In the genomic region with DNA sequence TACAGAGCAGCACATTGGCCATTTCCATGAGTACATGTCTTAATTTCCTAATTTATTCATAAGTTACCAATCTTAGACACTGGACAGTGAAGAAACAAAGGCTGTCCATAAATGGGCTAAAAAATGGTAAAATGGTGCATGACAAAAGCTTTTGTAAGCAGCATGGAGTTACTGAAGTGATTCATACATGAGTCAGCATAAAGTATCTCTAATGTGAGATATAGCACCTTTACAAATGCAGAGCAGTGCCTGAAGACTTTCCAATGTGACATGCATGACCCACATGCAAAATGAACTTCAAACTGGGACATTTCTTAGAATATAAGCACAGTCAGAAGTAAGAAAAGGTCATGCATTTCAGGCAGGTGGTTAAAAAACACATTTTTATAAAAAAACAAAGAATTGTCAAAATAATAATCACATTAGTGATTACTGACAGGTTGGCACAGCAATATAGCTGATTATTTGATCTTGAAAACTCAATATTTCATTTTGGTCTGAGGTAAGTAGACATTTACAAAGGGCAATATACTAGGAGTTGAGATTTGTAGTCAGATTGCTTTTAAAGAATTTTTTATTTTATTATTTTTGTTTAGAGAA, we compare ENCODE assay signal across 15 cellular contexts.
DNase-seq lines count a peak whose midpoint lies in the region; ATAC-seq and TF ChIP-seq lines count a peak whose summit lies in the region.
"Had no signal": no experiment of that assay in that cellular context is flagged by ENCODE, and none has a peak within 500 bp of the region (broad histone marks: within the 10 kb centered on the region; RNA-seq: fewer than 3 reads in every experiment).

No MANE protein-coding gene starts in this region.

- H3K4me2 ChIP-seq in PC-9 (no peak overlapping the region), neural progenitor cell (no peak overlapping the region)
- H3K4me2 ChIP-seq: BLaER1 had no signal

- H3K36me3 Mint-ChIP-seq in activated naive CD4-positive, alpha-beta T cell treated with anti-CD3 and anti-CD28 coated beads, Interleukin-2, amount 50 U/mL, for 24 hours = peaks cover 16% of the 10 kb centered on the region
- H3K36me3 Mint-ChIP-seq in activated naive CD4-positive, alpha-beta T cell treated with anti-CD3 and anti-CD28 coated beads, Interleukin-2, amount 10 ng/mL, durations not matched to agents 7 days and 5 days = peaks cover 26% of the 10 kb centered on the region
- H3K36me3 Mint-ChIP-seq in neural progenitor cell = no peaks in the 10 kb centered on the region

- H2AFZ ChIP-seq in PC-9 (no peak overlapping the region), neural progenitor cell (replicated peaks) (no peak overlapping the region)

- H3K9ac ChIP-seq in neural progenitor cell = no peak overlapping the region
- H3K9ac ChIP-seq: BLaER1 had no signal

- peaks cover 32% of the 10 kb centered on the region for H3K4me1 Mint-ChIP-seq in activated naive CD4-positive, alpha-beta T cell treated with anti-CD3 and anti-CD28 coated beads, Interleukin-2, amount 50 U/mL, for 24 hours
- peaks cover 23% of the 10 kb centered on the region for H3K4me1 Mint-ChIP-seq in activated naive CD4-positive, alpha-beta T cell treated with anti-CD3 and anti-CD28 coated beads, Interleukin-2, amount 10 ng/mL, durations not matched to agents 7 days and 5 days
- H3K4me1 Mint-ChIP-seq in neural progenitor cell = peaks cover 22% of the 10 kb centered on the region

- H3F3A ChIP-seq in PC-9 (ENCODE audit: insufficient read depth, low read depth) (no peaks in the 10 kb centered on the region), neural progenitor cell (ENCODE audit: low read depth) (peaks cover 45% of the 10 kb centered on the region)

- H3K9me2 ChIP-seq in PC-9 (ENCODE audit: insufficient read depth) = no peaks in the 10 kb centered on the region; the same call in 1 of the 2 replicates

- H3K27me3 ChIP-seq in PC-9 (ENCODE audit: insufficient read depth, low read depth) (no peaks in the 10 kb centered on the region), neural progenitor cell (no peaks in the 10 kb centered on the region)
- H3K27me3 ChIP-seq: BLaER1, colonic mucosa, testis had no signal

- H3K4me3 ChIP-seq in PC-9 (no peak overlapping the region), neural progenitor cell (no peak overlapping the region)
- H3K4me3 ChIP-seq: BLaER1, colonic mucosa, testis had no signal

- peak overlapping the region; percentile 30 for H3K27ac Mint-ChIP-seq in activated naive CD4-positive, alpha-beta T cell treated with anti-CD3 and anti-CD28 coated beads, Interleukin-2, amount 50 U/mL, for 24 hours
- H3K27ac Mint-ChIP-seq in activated naive CD4-positive, alpha-beta T cell treated with anti-CD3 and anti-CD28 coated beads, Interleukin-2, amount 10 ng/mL, durations not matched to agents 7 days and 5 days = no peak overlapping the region
- H3K27ac Mint-ChIP-seq in neural progenitor cell = no peak overlapping the region
- H3K27ac Mint-ChIP-seq: activated T-helper 1 cell treated with anti-CD3 and anti-CD28 coated beads, Interleukin-12 subunit alpha, Interleukin-12 subunit beta, Interleukin-2, Interleukin-4 antibody, amounts not matched to agents 30 ng/mL and 10 ng/mL and 1 ng/mL, durations not matched to agents 14 hours and 24 hours and 36 hours had no signal

- POLR2A ChIA-PET in PC-9 (lab: Charles Lee; ENCODE audit: unreplicated experiment) = interaction anchor here (0.6 to 0.7 kb wide), 2 partner anchors 134 to 1963 kb away, joined by 9 to 10 read pairs; no protein-coding TSS in a partner anchor

- H3K79me2 ChIP-seq in PC-9 (ENCODE audit: low read depth) (no peaks in the 10 kb centered on the region), neural progenitor cell (ENCODE audit: low read depth) (no peaks in the 10 kb centered on the region)

- H3K4me1 ChIP-seq in PC-9 (replicated peaks; ENCODE audit: insufficient read depth) (peaks cover 8% of the 10 kb centered on the region; the same call in 1 of the 2 replicates), neural progenitor cell (peaks cover 52% of the 10 kb centered on the region)
- H3K4me1 ChIP-seq: colonic mucosa, testis had no signal

- H3K27ac ChIP-seq in PC-9 = peak overlapping the region; percentile 50
- no peak overlapping the region for H3K27ac ChIP-seq in neural progenitor cell
- H3K27ac ChIP-seq: BLaER1, colonic mucosa, testis had no signal

- H3K9me3 Mint-ChIP-seq in activated naive CD4-positive, alpha-beta T cell treated with anti-CD3 and anti-CD28 coated beads, Interleukin-2, amount 50 U/mL, for 24 hours = no peaks in the 10 kb centered on the region
- H3K9me3 Mint-ChIP-seq in activated naive CD4-positive, alpha-beta T cell treated with anti-CD3 and anti-CD28 coated beads, Interleukin-2, amount 10 ng/mL, durations not matched to agents 7 days and 5 days = no peaks in the 10 kb centered on the region
- no peaks in the 10 kb centered on the region for H3K9me3 Mint-ChIP-seq in neural progenitor cell
- H3K9me3 Mint-ChIP-seq: activated T-helper 1 cell treated with anti-CD3 and anti-CD28 coated beads, Interleukin-12 subunit alpha, Interleukin-12 subunit beta, Interleukin-2, Interleukin-4 antibody, amounts not matched to agents 30 ng/mL and 10 ng/mL and 1 ng/mL, durations not matched to agents 14 hours and 24 hours and 36 hours had no signal

- CTCF ChIA-PET in activated naive CD4-positive, alpha-beta T cell treated with anti-CD3 and anti-CD28 coated beads, Interleukin-2, amount 10 ng/mL, durations not matched to agents 7 days and 5 days (lab: Charles Lee) = interaction anchor here (0.6 kb wide), 1 partner anchor 791 kb away, joined by 3 read pairs; no protein-coding TSS in a partner anchor
- CTCF ChIA-PET in PC-9 (lab: Charles Lee) = no interaction called here

- DNase-seq in activated naive CD4-positive, alpha-beta T cell treated with anti-CD3 and anti-CD28 coated beads, Interleukin-2, amount 10 ng/mL, durations not matched to agents 7 days and 5 days = no peak
- peak in 1 of 2 experiments; percentile 36 for DNase-seq in PC-9
- DNase-seq in fibroblast of gingiva (ENCODE audit: low read depth) = peak; percentile 29
- DNase-seq in stromal cell of bone marrow (ENCODE audit: low read depth) = peak; percentile 16
- DNase-seq in neural progenitor cell (ENCODE audit: low spot score) = no peak
- no peak for DNase-seq in COLO668 (lab: John Stamatoyannopoulos, UW; ENCODE audit: unreplicated experiment)
- DNase-seq: colonic mucosa, hippocampal formation, Kasumi-1, midbrain, testis had no signal

- intact Hi-C loops in PC-9 (cut with micrococcal nuclease; ENCODE audit: unreplicated experiment) = no loop called here

- ATAC-seq in HG02973 (IDR thresholded peaks at IDR 0.05; ENCODE audit: unreplicated experiment) = no peak

- H3K36me3 ChIP-seq in PC-9 (ENCODE audit: low read depth) (no peaks in the 10 kb centered on the region), neural progenitor cell (no peaks in the 10 kb centered on the region)
- H3K36me3 ChIP-seq: colonic mucosa had no signal

- TF ChIP-seq CTCF in PC-9 (conservative IDR thresholded peaks at IDR 0.05) (no peak), neural progenitor cell (IDR thresholded peaks at IDR 0.05) (no peak)

- no peaks in the 10 kb centered on the region for H3K27me3 Mint-ChIP-seq in activated naive CD4-positive, alpha-beta T cell treated with anti-CD3 and anti-CD28 coated beads, Interleukin-2, amount 50 U/mL, for 24 hours
- H3K27me3 Mint-ChIP-seq in activated naive CD4-positive, alpha-beta T cell treated with anti-CD3 and anti-CD28 coated beads, Interleukin-2, amount 10 ng/mL, durations not matched to agents 7 days and 5 days = no peaks in the 10 kb centered on the region
- H3K27me3 Mint-ChIP-seq in neural progenitor cell (ENCODE audit: insufficient read depth, low read depth) = no peaks in the 10 kb centered on the region

- no peaks in the 10 kb centered on the region for H4K20me1 ChIP-seq in PC-9 (ENCODE audit: insufficient read depth)
- H4K20me1 ChIP-seq in neural progenitor cell (ENCODE audit: low read depth) = no peaks in the 10 kb centered on the region
- H4K20me1 ChIP-seq: BLaER1 had no signal

- no TSS peak for BruUV-seq in PC-9 (replicated peaks; lab: Mats Ljungman, UMichigan)

- H3K9me3 ChIP-seq in PC-9 (ENCODE audit: insufficient read depth, low read depth) (0 out of 2 replicates have a peak, but pooled peaks cover 3% of the 10 kb centered on the region), neural progenitor cell (ENCODE audit: low read depth) (no peaks in the 10 kb centered on the region)
- H3K9me3 ChIP-seq: BLaER1, colonic mucosa, testis had no signal

- peak overlapping the region; percentile 30 for H3K4me3 Mint-ChIP-seq in activated naive CD4-positive, alpha-beta T cell treated with anti-CD3 and anti-CD28 coated beads, Interleukin-2, amount 50 U/mL, for 24 hours
- H3K4me3 Mint-ChIP-seq in activated naive CD4-positive, alpha-beta T cell treated with anti-CD3 and anti-CD28 coated beads, Interleukin-2, amount 10 ng/mL, durations not matched to agents 7 days and 5 days = no peak overlapping the region
- H3K4me3 Mint-ChIP-seq in neural progenitor cell = no peak overlapping the region
- H3K4me3 Mint-ChIP-seq: activated T-helper 1 cell treated with anti-CD3 and anti-CD28 coated beads, Interleukin-12 subunit alpha, Interleukin-12 subunit beta, Interleukin-2, Interleukin-4 antibody, amounts not matched to agents 30 ng/mL and 10 ng/mL and 1 ng/mL, durations not matched to agents 14 hours and 24 hours and 36 hours had no signal

Comparison
In these comparisons a context has a peak if more than half of its experiments do, and no peak if none do; other contexts are left out.
1. DNase-seq: peak in fibroblast of gingiva (single experiment) and stromal cell of bone marrow (single experiment); none in activated naive CD4-positive, alpha-beta T cell treated with anti-CD3 and anti-CD28 coated beads, Interleukin-2, amount 10 ng/mL, durations not matched to agents 7 days and 5 days (single experiment), neural progenitor cell (single experiment) and COLO668 (single experiment).